Comparison of ENCODE assay signal across 9 cellular contexts in the genomic region with DNA sequence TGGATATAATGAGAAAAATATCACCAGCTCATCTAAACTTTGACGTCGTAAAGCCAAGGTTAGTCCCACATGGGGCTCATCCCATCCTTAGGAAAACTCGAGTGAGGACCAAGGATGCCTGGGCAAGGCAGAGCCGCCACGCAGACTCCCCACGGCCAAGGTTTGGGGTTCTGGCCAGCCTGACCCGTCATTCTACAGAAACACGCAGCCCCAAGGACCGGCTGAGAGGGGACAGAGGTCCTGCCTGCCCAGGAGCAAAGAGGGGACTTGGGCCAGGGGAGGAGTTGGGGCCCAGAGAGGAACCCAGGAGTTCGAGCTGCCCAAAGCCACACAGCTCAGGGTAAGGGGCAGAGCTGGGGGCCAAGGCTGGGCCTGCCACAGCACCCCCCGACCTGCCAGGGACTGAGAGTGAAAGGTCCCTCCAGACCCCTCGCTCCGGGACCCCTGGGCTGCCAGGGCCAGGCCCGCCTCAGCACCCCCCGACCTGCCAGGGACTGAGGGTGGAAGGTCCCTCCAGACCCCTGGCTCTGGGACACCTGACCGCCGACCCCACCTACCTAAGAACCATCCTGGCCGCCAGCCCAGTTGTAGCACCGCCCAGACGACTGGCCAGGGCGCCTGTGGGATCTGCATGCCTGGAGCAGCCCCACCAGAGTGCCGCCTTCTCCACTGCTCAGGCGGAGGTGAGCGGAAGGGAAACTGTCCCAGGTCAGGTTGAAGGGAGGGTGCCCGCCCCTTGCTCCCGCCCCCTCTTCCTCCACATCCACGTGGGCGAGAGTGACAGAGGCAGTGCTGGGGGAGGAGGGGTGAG. TPM values are rescaled to one million over a fixed set of nuclear protein-coding genes. Genes with fewer than 3 reads are reported as not detected.
DNase-seq lines count a peak whose midpoint lies in the region; ATAC-seq and TF ChIP-seq lines count a peak whose summit lies in the region.
"Had no signal": no experiment of that assay in that cellular context is flagged by ENCODE, and none has a peak within 500 bp of the region (broad histone marks: within the 10 kb centered on the region; RNA-seq: fewer than 3 reads in every experiment).

A gene (minus strand): TSS at position 689 of the 811 bp plus-strand sequence. CDS start 56 bp downstream, at position 633.

- DNase-seq in activated naive CD4-positive, alpha-beta T cell treated with Interleukin-2 at 50 U/mL for 16 hours = peak; percentile 79
- DNase-seq in left colon (peak in 1 of 2 donors; percentile 47), HuH-7 (ENCODE audit: low spot score) (no peak), SIG-M5 treated with dmso at 0.1 percent for 504 hours (lab: John Stamatoyannopoulos, UW; ENCODE audit: unreplicated experiment) (no peak), NCI-H187 (lab: John Stamatoyannopoulos, UW) (no peak)
- peak; percentile 68 for DNase-seq in stimulated activated CD8-positive, alpha-beta memory T cell treated with anti-CD3 and anti-CD28 coated beads, Interleukin-4, amount 100 ng/mL, for 24 hours (ENCODE audit: low read depth)

- H3K4me1 ChIP-seq in KMS-11 (ENCODE audit: low read depth, poor library complexity, severe bottlenecking) = peaks cover 22% of the 10 kb centered on the region

- peak within 1 kb of the TSS; percentile 74 for H3K27ac ChIP-seq in KMS-11

- intact Hi-C loops in left colon (cut with DNase I, micrococcal nuclease) = no loop called here

- peak within 1 kb of the TSS; percentile 51 for H3K9ac ChIP-seq in KMS-11

- H3K27me3 ChIP-seq in KMS-11 (ENCODE audit: insufficient read depth, low read depth) = peaks cover 14% of the 10 kb centered on the region; the same call in 1 of the 2 replicates

- TF ChIP-seq CTCF in KMS-11 (conservative IDR thresholded peaks at IDR 0.05; ENCODE audit: low read depth, low read length) = no peak

- H2AFZ ChIP-seq in KMS-11 (ENCODE audit: low read depth) = peak within 1 kb of the TSS; percentile 87

- H3K4me3 ChIP-seq in KMS-11 (IDR thresholded peaks at IDR 0.05; ENCODE audit: insufficient read depth, low read depth, low read length) = peak within 1 kb of the TSS; percentile 68

- no peaks in the 10 kb centered on the region for H4K20me1 ChIP-seq in KMS-11 (ENCODE audit: insufficient read depth)

- H3K4me2 ChIP-seq in KMS-11 = peak within 1 kb of the TSS; percentile 96

- H3K36me3 ChIP-seq in KMS-11 (ENCODE audit: insufficient read depth) = no peaks in the 10 kb centered on the region

- H3K79me2 ChIP-seq in KMS-11 (ENCODE audit: insufficient read depth, low read depth) = no peaks in the 10 kb centered on the region

- ATAC-seq in GM19025 (IDR thresholded peaks at IDR 0.05; ENCODE audit: low read depth, unreplicated experiment) (peak; percentile 36), left colon (peak; percentile 65)

RNA-seq across cellular contexts. Expression of the gene that starts here (rescaled TPM):
- under 1 TPM in 1 of 2 donors, not detected in 1; 0.36 TPM for total RNA-seq in left colon
- total RNA-seq: RPMI7951 had no signal

Comparison
In these comparisons a context has a peak if more than half of its experiments do, and no peak if none do; other contexts are left out.
1. Peak in ATAC-seq in left colon; RNA of the gene not detected or under 1 TPM.
2. DNase-seq: peak in activated naive CD4-positive, alpha-beta T cell treated with Interleukin-2 at 50 U/mL for 16 hours (single experiment) and stimulated activated CD8-positive, alpha-beta memory T cell treated with anti-CD3 and anti-CD28 coated beads, Interleukin-4, amount 100 ng/mL, for 24 hours (single experiment); none in HuH-7 (single experiment), SIG-M5 treated with dmso at 0.1 percent for 504 hours (single experiment) and NCI-H187 (0 of 2).